9 cellular contexts compared by ENCODE assay signal in the genomic region with DNA sequence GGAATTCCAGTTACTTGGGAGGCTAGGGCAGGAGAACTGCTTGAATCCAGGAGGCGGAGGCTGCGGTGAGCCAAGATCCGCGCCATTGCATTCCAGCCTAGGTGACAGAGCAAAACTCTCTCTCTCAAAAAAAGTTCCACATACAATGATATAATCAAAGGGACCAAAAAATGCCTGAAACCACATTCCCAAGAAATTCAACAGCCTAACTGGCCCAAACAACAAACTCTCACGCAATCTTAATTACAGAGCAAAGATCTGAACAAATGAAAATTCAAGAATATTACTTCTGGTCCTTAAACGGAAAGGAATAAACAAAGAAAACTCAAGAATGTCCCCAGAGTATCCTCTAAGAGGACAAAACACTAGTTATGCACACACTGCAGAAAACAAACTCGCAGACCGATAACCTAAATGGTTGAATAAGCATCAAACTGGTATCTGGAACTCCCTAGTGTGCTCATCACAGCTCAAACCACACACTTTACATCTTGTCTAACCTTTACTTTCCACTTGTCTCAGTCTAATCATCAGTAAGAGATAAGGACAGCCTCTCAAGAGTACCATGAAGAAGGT. TPM values are rescaled to one million over a fixed set of nuclear protein-coding genes. Genes with fewer than 3 reads are reported as not detected.
A peak's percentile ranks its signal among the peaks of the same experiment; 100 is the strongest.
DNase-seq lines count a peak whose midpoint lies in the region; ATAC-seq and TF ChIP-seq lines count a peak whose summit lies in the region.
"Had no signal": no experiment of that assay in that cellular context is flagged by ENCODE, and none has a peak within 500 bp of the region (broad histone marks: within the 10 kb centered on the region; RNA-seq: fewer than 3 reads in every experiment).

No MANE protein-coding gene starts in this region.

- peak; percentile 20 for DNase-seq in NCI-H187 treated with DMSO at 0.1 percent for 48 hours (lab: John Stamatoyannopoulos, UW)
- no peak for DNase-seq in NCI-H187 (lab: John Stamatoyannopoulos, UW)
- no peak for DNase-seq in PC-3
- DNase-seq in fibroblast of gingiva (ENCODE audit: low read depth) = peak; percentile 27
- no peak for DNase-seq in stimulated activated naive CD8-positive, alpha-beta T cell treated with anti-CD3 and anti-CD28 coated beads, Interleukin-15, Interleukin-2, amounts not matched to agents 100 U/mL and 50 U/mL, for 24 hours
- no peak for DNase-seq in activated gamma-delta T cell treated with Interleukin-2 at 50 U/mL for 16 hours
- no peak for DNase-seq in prostate gland (ENCODE audit: low spot score)
- no peak for DNase-seq in NCI-H774 (lab: John Stamatoyannopoulos, UW)

- H3K79me2 ChIP-seq in PC-3 (ENCODE audit: low read length) = peaks cover 84% of the 10 kb centered on the region

- peaks cover 46% of the 10 kb centered on the region for H4K20me1 ChIP-seq in PC-3 (ENCODE audit: low read length)

- 73% methylated on average over 8 of the region's 8 CpGs for WGBS in prostate gland

- no peak for TF ChIP-seq POLR2A in prostate gland (IDR thresholded peaks at IDR 0.05)

- BruUV-seq in PC-3 (replicated peaks; lab: Mats Ljungman, UMichigan) = no TSS peak

- peaks cover 19% of the 10 kb centered on the region; the same call in 1 of the 2 replicates for H3K36me3 ChIP-seq in PC-3 (ENCODE audit: low read depth, low read length)
- H3K36me3 ChIP-seq in prostate gland = no peaks in the 10 kb centered on the region

- intact Hi-C loops in PC-3 (cut with micrococcal nuclease) = no loop called here
- intact Hi-C loops in prostate gland (cut with DNase I) = loop anchor here (5.0 kb wide), 2 partner anchors 32 to 338 kb away; a partner anchor contains a TSS

- CTCF ChIA-PET in PC-3 (lab: Charles Lee) = no interaction called here

- no peak for ATAC-seq in PC-3
- peak; percentile 51 for ATAC-seq in stimulated activated naive CD8-positive, alpha-beta T cell treated with anti-CD3 and anti-CD28 coated beads, Interleukin-15, Interleukin-2, amounts not matched to agents 100 U/mL and 50 U/mL, for 24 hours

- H3K9me3 ChIP-seq in PC-3 (ENCODE audit: low read length) (no peaks in the 10 kb centered on the region), prostate gland (no peaks in the 10 kb centered on the region)

- H3K4me2 ChIP-seq in PC-3 (ENCODE audit: low read length) = peak overlapping the region; percentile 99

- TF ChIP-seq CTCF in PC-3 (conservative IDR thresholded peaks at IDR 0.05; ENCODE audit: low read depth, low read length) = no peak
- no peak for TF ChIP-seq CTCF in prostate gland (IDR thresholded peaks at IDR 0.05)

- H3K27me3 ChIP-seq in PC-3 (ENCODE audit: low read length) (no peaks in the 10 kb centered on the region), prostate gland (replicated peaks; ENCODE audit: insufficient read depth) (no peaks in the 10 kb centered on the region)

- H3K4me1 ChIP-seq in PC-3 (ENCODE audit: insufficient read depth, low read length) (peaks cover 18% of the 10 kb centered on the region), prostate gland (replicated peaks) (peaks cover 5% of the 10 kb centered on the region)

- POLR2A ChIA-PET in PC-3 (lab: Charles Lee; ENCODE audit: unreplicated experiment) = no interaction called here

- H3F3A ChIP-seq in PC-3 (ENCODE audit: low read length, unreplicated experiment) = no peaks in the 10 kb centered on the region

- H3K4me3 ChIP-seq in PC-3 (ENCODE audit: low read length) (peak overlapping the region; percentile 99), prostate gland (no peak overlapping the region)

- no peak overlapping the region for H3K27ac ChIP-seq in PC-3 (ENCODE audit: low read length)
- H3K27ac ChIP-seq in prostate gland = no peak overlapping the region

- peak overlapping the region; percentile 94; the same call in 1 of the 2 replicates for H3K9ac ChIP-seq in PC-3 (ENCODE audit: low read length)

- H2AFZ ChIP-seq in PC-3 (ENCODE audit: low read length) = no peak overlapping the region

- no peaks in the 10 kb centered on the region for H3K9me2 ChIP-seq in PC-3 (replicated peaks; ENCODE audit: low read length)

RNA-seq across cellular contexts. Expression of a gene that starts 3.7 kb away (rescaled TPM):
- 42.7 and 43.0 TPM in 2 replicates for total RNA-seq in PC-3 (2014; rRNA removed)
- total RNA-seq in prostate gland = 100 to 1,000 TPM in 1 of 2 donors, 10 to 100 TPM in 1; 82.5 to 143 TPM

RNA-seq across cellular contexts. Expression of a gene that starts 29.0 kb away (rescaled TPM):
- total RNA-seq in PC-3 (2014; rRNA removed) (0.46 and 1.5 TPM in 2 replicates), prostate gland (1 to 10 TPM; 2.6 to 3.0 TPM)

RNA-seq across cellular contexts. Expression of a gene that starts 31.3 kb away (rescaled TPM):
- total RNA-seq in PC-3 (2014; rRNA removed) = 117 and 128 TPM in 2 replicates
- total RNA-seq in prostate gland = 10 to 100 TPM; 43.7 to 47.4 TPM

RNA-seq across cellular contexts. Expression of a gene that starts 38.6 kb away (rescaled TPM):
- total RNA-seq in PC-3 (2014; rRNA removed) (not detected in 2 replicates), prostate gland (1 to 10 TPM in 1 of 2 donors, not detected in 1; 1.2 TPM)
- total RNA-seq: A172 had no signal

Comparison
In these comparisons a context has a peak if more than half of its experiments do, and no peak if none do; other contexts are left out.
1. DNase-seq: peak in NCI-H187 treated with DMSO at 0.1 percent for 48 hours (single experiment) and fibroblast of gingiva (single experiment); none in NCI-H187 (0 of 2), PC-3 (single experiment), stimulated activated naive CD8-positive, alpha-beta T cell treated with anti-CD3 and anti-CD28 coated beads, Interleukin-15, Interleukin-2, amounts not matched to agents 100 U/mL and 50 U/mL, for 24 hours (single experiment), activated gamma-delta T cell treated with Interleukin-2 at 50 U/mL for 16 hours (single experiment), prostate gland (single experiment) and NCI-H774 (single experiment).